In genomic region chr6:15023018-15023417, GRCh38 we compare ENCODE assay signal across 7 cellular contexts.
DNase-seq lines count a peak whose midpoint lies in the region; ATAC-seq and TF ChIP-seq lines count a peak whose summit lies in the region.
"Not testable (repeated sequence)": the region's sequence is repeated elsewhere in the genome, so short reads cannot be mapped to it uniquely, and the experiment has no call there.

No MANE protein-coding gene starts in this region.

- H3K4me1 Mint-ChIP-seq in IgD-negative memory B cell (peaks cover 8 to 12% (median 10%) of the 10 kb centered on the region in 3 donors), natural killer cell (peaks cover 24 to 25% of the 10 kb centered on the region in 2 donors)
- peaks cover 45% of the 10 kb centered on the region for H3K4me1 Mint-ChIP-seq in activated T-cell treated with anti-CD3 and anti-CD28 coated beads, Interleukin-2, amount 50 U/mL, for 24 hours (ENCODE audit: low read depth)
- H3K4me1 Mint-ChIP-seq in activated naive CD8-positive, alpha-beta T cell (ENCODE audit: low read depth) = peaks cover 13% of the 10 kb centered on the region

- not testable (repeated sequence) for TF ChIP-seq CTCF in natural killer cell (IDR thresholded peaks at IDR 0.05)

- not testable (repeated sequence) for H3K9me3 Mint-ChIP-seq in IgD-negative memory B cell; activated T-cell treated with anti-CD3 and anti-CD28 coated beads, Interleukin-2, amount 50 U/mL, for 24 hours; activated naive CD8-positive, alpha-beta T cell (ENCODE audit: low read depth); natural killer cell

- peak; percentile 45 for DNase-seq in activated T-cell treated with anti-CD3 and anti-CD28 coated beads, Interleukin-2, amount 50 U/mL, for 24 hours
- not testable (repeated sequence) for DNase-seq in natural killer cell

- peak overlapping the region; percentile 39 to 90 (median 68) for H3K4me3 Mint-ChIP-seq in IgD-negative memory B cell
- peak overlapping the region; percentile 36 for H3K4me3 Mint-ChIP-seq in activated T-cell treated with anti-CD3 and anti-CD28 coated beads, Interleukin-2, amount 50 U/mL, for 24 hours
- H3K4me3 Mint-ChIP-seq in activated naive CD8-positive, alpha-beta T cell = not testable (repeated sequence)
- H3K4me3 Mint-ChIP-seq in natural killer cell = peak overlapping the region; percentile 74

- ATAC-seq in GM18517 (IDR thresholded peaks at IDR 0.05; ENCODE audit: unreplicated experiment) = peak; percentile 46
- peak; percentile 18 for ATAC-seq in HG02840 (IDR thresholded peaks at IDR 0.05; ENCODE audit: low FRiP score, unreplicated experiment)
- peak; percentile 3 to 7 for ATAC-seq in activated CD4-positive, CD25-positive, alpha-beta regulatory T cell treated with anti-CD3 and anti-CD28 coated beads, Interleukin-2, amount 50 U/mL, for 24 hours
- ATAC-seq in natural killer cell = peak in 1 of 3 donors; percentile 19

- peaks cover 12% of the 10 kb centered on the region for H3K27me3 Mint-ChIP-seq in IgD-negative memory B cell
- not testable (repeated sequence) for H3K27me3 Mint-ChIP-seq in activated T-cell treated with anti-CD3 and anti-CD28 coated beads, Interleukin-2, amount 50 U/mL, for 24 hours; activated naive CD8-positive, alpha-beta T cell; natural killer cell (ENCODE audit: low read depth in 2 of 2)

- H3K27ac Mint-ChIP-seq in IgD-negative memory B cell (peak overlapping the region in 1 of 3 donors; percentile 2), natural killer cell (peak overlapping the region; percentile 87 to 91)
- peak overlapping the region; percentile 95 for H3K27ac Mint-ChIP-seq in activated T-cell treated with anti-CD3 and anti-CD28 coated beads, Interleukin-2, amount 50 U/mL, for 24 hours
- H3K27ac Mint-ChIP-seq in activated naive CD8-positive, alpha-beta T cell = peak overlapping the region; percentile 64

- H3K36me3 Mint-ChIP-seq in IgD-negative memory B cell; activated T-cell treated with anti-CD3 and anti-CD28 coated beads, Interleukin-2, amount 50 U/mL, for 24 hours (ENCODE audit: low read depth); activated naive CD8-positive, alpha-beta T cell; natural killer cell: not testable (repeated sequence)

- intact Hi-C loops in natural killer cell (cut with micrococcal nuclease) = not testable (repeated sequence)
